ENCODE assay signal across 8 cellular contexts in genomic region chr2:144890828-144891227, GRCh38.
DNase-seq lines count a peak whose midpoint lies in the region; ATAC-seq and TF ChIP-seq lines count a peak whose summit lies in the region.

No MANE protein-coding gene starts in this region.

- H3K4me3 Mint-ChIP-seq in mesothelial cell of epicardium: no peak overlapping the region

- ATAC-seq in HG02938 (IDR thresholded peaks at IDR 0.05; ENCODE audit: unreplicated experiment): peak; percentile 71

- no peaks in the 10 kb centered on the region for H3K9me3 Mint-ChIP-seq in mesothelial cell of epicardium

- TF ChIP-seq CTCF in mesothelial cell of epicardium (IDR thresholded peaks at IDR 0.05; ENCODE audit: unreplicated experiment): no peak

- DNase-seq in DMS 273 (lab: John Stamatoyannopoulos, UW; ENCODE audit: unreplicated experiment): peak; percentile 65
- DNase-seq in SW480 (ENCODE audit: low spot score): peak; percentile 2
- peak; percentile 61 for DNase-seq in iris pigment epithelial cell (ENCODE audit: low read depth)
- DNase-seq in activated CD4-positive, alpha-beta T cell treated with anti-CD3 and anti-CD28 coated beads, Interleukin-2, amount 50 U/mL, for 48 hours: no peak
- no peak for DNase-seq in NCI-H1930 (lab: John Stamatoyannopoulos, UW)
- no peak for DNase-seq in UCSD-AML1 (lab: John Stamatoyannopoulos, UW; ENCODE audit: unreplicated experiment)
- no peak for DNase-seq in mesothelial cell of epicardium (ENCODE audit: low spot score in 2 of 2, unreplicated experiment in 2 of 2)

- H3K4me1 Mint-ChIP-seq in mesothelial cell of epicardium: peaks cover 15% of the 10 kb centered on the region

- no peak overlapping the region for H3K27ac Mint-ChIP-seq in mesothelial cell of epicardium

- H3K36me3 Mint-ChIP-seq in mesothelial cell of epicardium: no peaks in the 10 kb centered on the region

- no peaks in the 10 kb centered on the region for H3K27me3 Mint-ChIP-seq in mesothelial cell of epicardium (ENCODE audit: low read depth)

Comparison
In these comparisons a context has a peak if more than half of its experiments do, and no peak if none do; other contexts are left out.
1. DNase-seq: peak in DMS 273 (single experiment), SW480 (single experiment) and iris pigment epithelial cell (single experiment); none in activated CD4-positive, alpha-beta T cell treated with anti-CD3 and anti-CD28 coated beads, Interleukin-2, amount 50 U/mL, for 48 hours (0 of 2), NCI-H1930 (0 of 2), UCSD-AML1 (single experiment) and mesothelial cell of epicardium (0 of 2).